In the genomic region with DNA sequence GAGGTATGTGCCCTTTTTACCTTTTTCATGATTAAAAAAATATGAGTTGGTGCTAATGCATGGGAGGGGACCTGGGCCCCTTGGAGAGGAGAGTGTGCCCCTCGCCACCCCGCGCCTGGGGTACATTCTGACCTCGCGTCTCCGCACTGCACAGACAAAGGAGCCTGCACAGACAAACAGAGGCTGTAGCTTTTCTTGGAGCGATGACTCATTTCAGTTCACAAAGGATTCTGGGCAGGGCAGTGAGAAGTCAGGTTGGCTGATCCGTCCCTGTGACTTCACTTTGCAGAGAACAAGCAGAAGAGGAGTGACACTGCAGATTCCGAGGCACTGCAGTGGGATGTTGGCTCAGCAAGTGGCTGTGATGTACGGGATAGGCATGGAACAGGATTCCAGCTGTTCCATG, we compare ENCODE assay signal across 9 cellular contexts.
DNase-seq lines count a peak whose midpoint lies in the region; ATAC-seq lines count a peak whose summit lies in the region.
"Had no signal": no experiment of that assay in that cellular context is flagged by ENCODE, and none has a peak within 500 bp of the region (broad histone marks: within the 10 kb centered on the region; RNA-seq: fewer than 3 reads in every experiment).

No MANE protein-coding gene starts in this region.

- H3K9me3 ChIP-seq in duodenal mucosa (ENCODE audit: control insufficient read depth in 1 of 2, low read length in 2 of 2) (no peaks in the 10 kb centered on the region), thymus (ENCODE audit: control insufficient read depth) (peaks cover 1% of the 10 kb centered on the region)

- ATAC-seq in GM19467 (IDR thresholded peaks at IDR 0.05; ENCODE audit: unreplicated experiment) (no peak), HG03565 (IDR thresholded peaks at IDR 0.05; ENCODE audit: unreplicated experiment) (no peak)
- ATAC-seq in naive thymus-derived CD8-positive, alpha-beta T cell, result no peak

- H3K27me3 ChIP-seq in duodenal mucosa (ENCODE audit: control insufficient read depth in 1 of 2, insufficient read depth in 2 of 2, low read length in 2 of 2), result peaks cover 0 to 3% of the 10 kb centered on the region in 2 donors
- no peaks in the 10 kb centered on the region for H3K27me3 ChIP-seq in thymus (ENCODE audit: control insufficient read depth, insufficient read depth)

- DNase-seq in ELF-1 (ENCODE audit: low read depth, low spot score) (peak; percentile 94), NCI-H510A treated with DMSO at 0.1 percent for 48 hours (lab: John Stamatoyannopoulos, UW) (peak; percentile 56), left kidney (ENCODE audit: low read depth, low spot score) (peak; percentile 86)
- no peak for DNase-seq in naive thymus-derived CD8-positive, alpha-beta T cell

- no peaks in the 10 kb centered on the region for H3K36me3 ChIP-seq in duodenal mucosa (ENCODE audit: control insufficient read depth in 1 of 2, insufficient read depth in 2 of 2, low read length in 2 of 2)
- no peaks in the 10 kb centered on the region for H3K36me3 ChIP-seq in thymus (ENCODE audit: control insufficient read depth, insufficient read depth)

- H3K4me1 ChIP-seq in duodenal mucosa (ENCODE audit: control insufficient read depth in 1 of 2, insufficient read depth in 2 of 2, low read length in 2 of 2) (no peaks in the 10 kb centered on the region), thymus (ENCODE audit: control insufficient read depth, insufficient read depth, low read length) (peaks cover 5% of the 10 kb centered on the region)

- 76% methylated on average over 10 of the region's 10 CpGs for WGBS in thymus

- peaks cover 0 to 18% (median 3%) of the 10 kb centered on the region in 5 donors for H3K27me3 Mint-ChIP-seq in naive thymus-derived CD8-positive, alpha-beta T cell

- H3K4me3 ChIP-seq in duodenal mucosa (ENCODE audit: low read depth in 1 of 2, low read length in 2 of 2), result peak overlapping the region; percentile 40 to 53
- no peak overlapping the region for H3K4me3 ChIP-seq in thymus (ENCODE audit: low read length)

- H3K27ac ChIP-seq in duodenal mucosa (ENCODE audit: low read depth, low read length) (no peak overlapping the region), thymus (ENCODE audit: low read depth) (peak overlapping the region; percentile 79)

- no peak overlapping the region for H3K9ac ChIP-seq in duodenal mucosa (ENCODE audit: low read depth in 1 of 2, low read length in 2 of 2)

- no peaks in the 10 kb centered on the region for H3K36me3 Mint-ChIP-seq in naive thymus-derived CD8-positive, alpha-beta T cell

- no peaks in the 10 kb centered on the region for H3K9me3 Mint-ChIP-seq in naive thymus-derived CD8-positive, alpha-beta T cell
- H3K9me3 Mint-ChIP-seq: nephron had no signal

- H3K4me3 Mint-ChIP-seq in naive thymus-derived CD8-positive, alpha-beta T cell, result no peak overlapping the region
- H3K4me3 Mint-ChIP-seq: nephron had no signal

- H3K27ac Mint-ChIP-seq in naive thymus-derived CD8-positive, alpha-beta T cell, result no peak overlapping the region
- H3K27ac Mint-ChIP-seq: nephron had no signal

- POLR2A ChIA-PET in naive thymus-derived CD8-positive, alpha-beta T cell (lab: Charles Lee), result no interaction called here

- no peaks in the 10 kb centered on the region for H3K4me1 Mint-ChIP-seq in naive thymus-derived CD8-positive, alpha-beta T cell
- H3K4me1 Mint-ChIP-seq: nephron had no signal

Comparison
In these comparisons a context has a peak if more than half of its experiments do, and no peak if none do; other contexts are left out.
1. DNase-seq: peak in ELF-1 (single experiment), NCI-H510A treated with DMSO at 0.1 percent for 48 hours (single experiment) and left kidney (single experiment); none in naive thymus-derived CD8-positive, alpha-beta T cell (0 of 10).